In the genomic region with DNA sequence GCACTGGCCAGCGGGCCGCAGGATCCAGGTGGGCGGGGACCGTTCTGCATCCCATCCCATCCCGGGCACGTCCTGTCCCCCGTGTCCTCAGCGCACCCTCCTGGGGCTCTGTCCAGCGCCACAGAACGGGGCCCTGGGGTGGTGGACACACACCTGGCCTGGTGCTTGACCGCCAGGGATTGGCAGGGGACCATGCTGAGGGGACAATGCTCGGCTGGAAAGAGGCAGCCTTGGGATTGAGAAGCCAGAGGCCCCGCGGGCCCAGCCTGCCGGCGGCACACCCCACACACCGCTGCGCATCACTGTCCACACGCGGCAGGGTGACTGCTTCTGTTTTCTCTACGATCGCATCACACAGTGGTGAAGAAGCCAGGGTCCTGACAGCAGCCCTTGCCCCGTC, we compare ENCODE assay signal across 34 cellular contexts.
"Had no signal": no experiment of that assay in that cellular context is flagged by ENCODE, and none has a peak within 500 bp of the region (broad histone marks: within the 10 kb centered on the region; RNA-seq: fewer than 3 reads in every experiment).

No MANE protein-coding gene starts in this region.

- H3K27ac ChIP-seq: adrenal gland, ascending aorta, body of pancreas, brain microvascular endothelial cell, breast epithelium, cardiac muscle cell had no signal

- DNase-seq: activated effector memory CD4-positive, alpha-beta T cell treated with anti-CD3 and anti-CD28 coated beads, Interleukin-2, amount 50 U/mL, for 16 hours; activated effector memory CD4-positive, alpha-beta T cell treated with Interleukin-2 at 50 U/mL for 16 hours; activated gamma-delta T cell; activated gamma-delta T cell treated with Interleukin-2 at 50 U/mL for 16 hours; activated naive CD4-positive, alpha-beta T cell; activated naive CD4-positive, alpha-beta T cell treated with anti-CD3 and anti-CD28 coated beads for 36 hours; activated naive CD4-positive, alpha-beta T cell treated with anti-CD3 and anti-CD28 coated beads, Interleukin-2, amount 10 ng/mL, durations not matched to agents 7 days and 5 days; activated naive CD4-positive, alpha-beta T cell treated with anti-CD3 and anti-CD28 coated beads, Interleukin-2, amount 50 U/mL, for 16 hours; activated naive CD4-positive, alpha-beta T cell treated with Interleukin-2 at 50 U/mL for 16 hours; activated naive CD8-positive, alpha-beta T cell treated with anti-CD3 and anti-CD28 coated beads for 36 hours; activated naive CD8-positive, alpha-beta T cell treated with anti-CD3 and anti-CD28 coated beads, Interleukin-2, amount 10 ng/mL, durations not matched to agents 7 days and 5 days; activated naive CD8-positive, alpha-beta T cell treated with anti-CD3 and anti-CD28 coated beads, Interleukin-2, amount 50 U/mL, for 24 hours; activated T-cell treated with anti-CD3 and anti-CD28 coated beads, Interleukin-2, amount 50 U/mL, for 1 hour; activated T-cell treated with anti-CD3 and anti-CD28 coated beads, Interleukin-2, amount 50 U/mL, for 24 hours; activated T-cell treated with anti-CD3 and anti-CD28 coated beads, Interleukin-2, amount 50 U/mL, for 4 hours; activated T-cell treated with anti-CD3 and anti-CD28 coated beads, Interleukin-2, amount 50 U/mL, for 48 hours; activated T-cell treated with anti-CD3 and anti-CD28 coated beads, Interleukin-2, amount 50 U/mL, for 72 hours; adrenal gland; amniotic stem cell; amygdala; anterior cingulate cortex; aorta; body of pancreas; brain microvascular endothelial cell; caudate nucleus; central memory CD4-positive, alpha-beta T cell; cerebellar nuclear complex had no signal

- H3K9me3 ChIP-seq: adrenal gland, ascending aorta, body of pancreas, breast epithelium had no signal

- H3K4me1 ChIP-seq: adrenal gland, ascending aorta, body of pancreas, breast epithelium had no signal

- H3K36me3 ChIP-seq: brain microvascular endothelial cell had no signal

- H3K27me3 ChIP-seq: adrenal gland, ascending aorta, body of pancreas, brain microvascular endothelial cell, breast epithelium, cardiac muscle cell had no signal

- H3K4me3 ChIP-seq: adrenal gland, ascending aorta, body of pancreas, breast epithelium, cardiac muscle cell had no signal

- FAIRE-seq: astrocyte, bronchial epithelial cell had no signal

- ATAC-seq: activated naive CD4-positive, alpha-beta T cell treated with anti-CD3 and anti-CD28 coated beads, Interleukin-2, amount 50 U/mL, for 72 hours; activated naive CD8-positive, alpha-beta T cell treated with anti-CD3 and anti-CD28 coated beads, Interleukin-2, amount 50 U/mL, for 24 hours; activated T-cell treated with anti-CD3 and anti-CD28 coated beads, Interleukin-2, amount 50 U/mL, for 4 hours; activated T-cell treated with anti-CD3 and anti-CD28 coated beads, Interleukin-2, amount 50 U/mL, for 72 hours; activated T-helper 17 cell treated with anti-CD3 and anti-CD28 coated beads, Interleukin-2, amount 50 U/mL, for 72 hours; body of pancreas had no signal
